Comparison of ENCODE assay signal across 1 cellular context in genomic region chr3:179098388-179099077, GRCh38.
TF ChIP-seq lines count a peak whose summit lies in the region.

No MANE protein-coding gene starts in this region.

TF ChIP-seq in K562, 482 proteins besides CTCF, POLR2A, EP300 and RAD21 (continued from another document and continues in another):
- TF ChIP-seq NUFIP1 (IDR thresholded peaks at IDR 0.05; ENCODE audit: partially characterized antibody) (no peak), ZNF395 (CRISPR knock-in tag; IDR thresholded peaks at IDR 0.05) (0 out of 2 replicates have a peak, but pooled peaks have one; percentile 58), PHF8 (IDR thresholded peaks at IDR 0.05; ENCODE audit: borderline replicate concordance, low read length) (no peak), DPF2 (IDR thresholded peaks at IDR 0.05) (peak; percentile 40; the same call in 1 of the 2 replicates), CBX3 (IDR thresholded peaks at IDR 0.05; ENCODE audit: borderline replicate concordance in 1 of 2, low read length in 2 of 2) (no peak; a peak in 1 of 3 replicates), RHOXF2B (CRISPR knock-in tag; conservative IDR thresholded peaks at IDR 0.05) (no peak), GATAD2A (IDR thresholded peaks at IDR 0.05) (no peak), PKNOX1 (IDR thresholded peaks at IDR 0.05) (peak; percentile 66), RNF219 (CRISPR knock-in tag; IDR thresholded peaks at IDR 0.05) (no peak), SMARCA4 (IDR thresholded peaks at IDR 0.05) (0 out of 2 replicates have a peak, but pooled peaks have one; percentile 38), POLR2B (IDR thresholded peaks at IDR 0.05; ENCODE audit: low read depth, partially characterized antibody) (no peak), RBM22 (IDR thresholded peaks at IDR 0.05; ENCODE audit: low read depth, low read length, poor library complexity, severe bottlenecking) (no peak), GTF3C2 (IDR thresholded peaks at IDR 0.05; ENCODE audit: borderline replicate concordance, extremely low read depth, insufficient read length) (no peak), CLOCK (CRISPR knock-in tag; IDR thresholded peaks at IDR 0.05; ENCODE audit: borderline replicate concordance) (no peak), CTCFL (IDR thresholded peaks at IDR 0.05; ENCODE audit: borderline replicate concordance, insufficient read depth, low read depth, low read length, poor library complexity, severe bottlenecking) (no peak), ZNF780A (CRISPR knock-in tag; IDR thresholded peaks at IDR 0.05) (no peak), ATF3 (IDR thresholded peaks at IDR 0.05) (peak; percentile 79), ATF3 (CRISPR knock-in tag; conservative IDR thresholded peaks at IDR 0.05) (no peak), ZNF668 (CRISPR knock-in tag; IDR thresholded peaks at IDR 0.05) (no peak), CTBP1 (IDR thresholded peaks at IDR 0.05; ENCODE audit: borderline replicate concordance) (no peak), ASH1L (IDR thresholded peaks at IDR 0.05; ENCODE audit: borderline replicate concordance, low read depth, partially characterized antibody) (no peak), NCOA1 (IDR thresholded peaks at IDR 0.05; ENCODE audit: low read depth) (no peak), CC2D1A (IDR thresholded peaks at IDR 0.05) (no peak), MGA (IDR thresholded peaks at IDR 0.05) (no peak), TCF3 (CRISPR knock-in tag; IDR thresholded peaks at IDR 0.05) (no peak), THRAP3 (IDR thresholded peaks at IDR 0.05; ENCODE audit: borderline replicate concordance) (no peak), PTBP1 (IDR thresholded peaks at IDR 0.05; ENCODE audit: low read depth, low read length) (no peak), WHSC1 (IDR thresholded peaks at IDR 0.05; ENCODE audit: low read length) (no peak), CBFA2T2 (conservative IDR thresholded peaks at IDR 0.05) (no peak), STAT5A (IDR thresholded peaks at IDR 0.05; ENCODE audit: borderline replicate concordance, low read length) (no peak), HIVEP1 (CRISPR knock-in tag; IDR thresholded peaks at IDR 0.05) (no peak), ZNF507 (tag; conservative IDR thresholded peaks at IDR 0.05) (no peak), ZNF124 (CRISPR knock-in tag; IDR thresholded peaks at IDR 0.05) (no peak)
